8 cellular contexts compared by ENCODE assay signal in the genomic region with DNA sequence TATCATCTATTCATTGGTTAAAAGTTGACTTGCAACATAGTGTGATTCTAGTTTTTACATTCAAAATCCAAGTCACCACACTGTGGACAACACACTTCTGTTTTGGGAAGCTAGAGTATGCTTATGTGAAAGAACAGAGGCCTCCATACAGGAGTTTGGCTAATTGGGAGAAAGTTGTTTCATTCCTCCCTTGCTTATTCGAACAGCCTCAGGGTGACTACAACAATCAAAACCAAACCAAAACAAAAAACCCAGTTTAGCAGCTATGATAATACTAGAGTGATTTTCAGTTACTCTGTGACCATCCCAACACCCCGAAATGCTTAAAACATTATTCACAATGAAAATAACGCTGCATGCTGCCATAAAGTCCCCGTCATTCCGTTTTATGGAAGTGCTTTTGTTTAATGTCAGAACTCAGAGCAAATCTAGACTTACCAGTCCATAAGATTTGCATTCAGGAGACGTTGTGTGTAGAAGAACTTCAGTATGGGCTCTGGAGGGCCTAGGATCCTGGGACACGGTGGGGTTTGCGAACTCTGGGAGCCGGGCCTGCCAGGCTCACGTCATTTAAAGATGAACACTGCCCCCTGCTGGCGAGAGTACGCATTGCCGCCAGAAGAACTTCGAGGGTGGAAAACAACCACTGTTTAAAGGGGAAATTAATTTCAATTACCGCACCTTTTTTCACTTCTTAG.
DNase-seq lines count a peak whose midpoint lies in the region; ATAC-seq and TF ChIP-seq lines count a peak whose summit lies in the region.

No MANE protein-coding gene starts in this region.

- no peaks in the 10 kb centered on the region for H3K9me3 ChIP-seq in SJSA1 (replicated peaks)

- H3K4me3 ChIP-seq in SJSA1, result no peak overlapping the region

- ATAC-seq in Right ventricle myocardium inferior, result no peak

- peak; percentile 97 for TF ChIP-seq CTCF in progenitor cell of endocrine pancreas (IDR thresholded peaks at IDR 0.05; ENCODE audit: unreplicated experiment)

- DNase-seq in SIG-M5 treated with dmso at 0.1 percent for 504 hours (lab: John Stamatoyannopoulos, UW; ENCODE audit: unreplicated experiment), result peak; percentile 81
- no peak for DNase-seq in SIG-M5 (lab: John Stamatoyannopoulos, UW)
- DNase-seq in HS-27A (ENCODE audit: low read depth), result peak; percentile 34
- peak; percentile 38 to 58 for DNase-seq in SJSA1 (ENCODE audit: low read depth in 1 of 2, low spot score in 2 of 2)
- peak; percentile 64 for DNase-seq in activated naive CD4-positive, alpha-beta T cell treated with anti-CD3 and anti-CD28 coated beads, Interleukin-2, amount 50 U/mL, for 16 hours
- DNase-seq in Right ventricle myocardium inferior (ENCODE audit: missing footprints), result peak; percentile 80
- DNase-seq in progenitor cell of endocrine pancreas (ENCODE audit: low spot score, unreplicated experiment), result peak; percentile 68
- DNase-seq in ureter (ENCODE audit: low spot score), result peak; percentile 69

- intact Hi-C loops in Right ventricle myocardium inferior (cut with DNase I), result loop anchor here (5.0 kb wide), 1 partner anchor 1427 kb away; no protein-coding TSS in a partner anchor

- no peak overlapping the region for H3K27ac ChIP-seq in SJSA1

- H3K36me3 Mint-ChIP-seq in progenitor cell of endocrine pancreas (ENCODE audit: insufficient read depth), result no peaks in the 10 kb centered on the region

- H3K4me1 Mint-ChIP-seq in progenitor cell of endocrine pancreas (ENCODE audit: low read depth), result peaks cover 2% of the 10 kb centered on the region

- H3K9me3 Mint-ChIP-seq in progenitor cell of endocrine pancreas (ENCODE audit: low read depth), result no peaks in the 10 kb centered on the region

- no peaks in the 10 kb centered on the region for H3K4me1 ChIP-seq in SJSA1 (replicated peaks)

- H3K27ac Mint-ChIP-seq in progenitor cell of endocrine pancreas, result no peak overlapping the region

- no peak overlapping the region for H3K4me3 Mint-ChIP-seq in progenitor cell of endocrine pancreas (ENCODE audit: low read depth)

- H3K27me3 ChIP-seq in SJSA1 (replicated peaks), result peaks cover 6% of the 10 kb centered on the region

- H3K36me3 ChIP-seq in SJSA1, result no peaks in the 10 kb centered on the region

- H3K27me3 Mint-ChIP-seq in progenitor cell of endocrine pancreas, result peaks cover 50% of the 10 kb centered on the region
